ENCODE assay signal across 8 cellular contexts in the genomic region with DNA sequence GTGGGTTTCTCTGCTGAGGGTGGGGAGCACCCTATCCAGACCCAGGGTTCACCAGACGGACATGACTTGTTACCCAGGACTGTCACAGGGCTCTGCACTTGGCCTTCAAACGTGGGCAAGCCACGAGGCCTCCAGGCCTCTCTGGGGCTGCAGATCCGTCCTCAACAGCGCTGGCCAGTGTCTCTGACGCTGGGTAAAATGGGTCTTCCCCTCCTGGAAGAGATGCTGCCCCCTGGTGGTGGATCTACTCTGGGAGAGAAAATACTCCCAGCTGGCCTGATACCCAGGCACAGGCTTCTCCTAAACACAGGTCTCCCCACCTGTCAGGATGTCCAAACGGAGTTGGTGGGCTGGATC. TPM values are rescaled to one million over a fixed set of nuclear protein-coding genes. Genes with fewer than 3 reads are reported as not detected.
DNase-seq lines count a peak whose midpoint lies in the region; ATAC-seq and TF ChIP-seq lines count a peak whose summit lies in the region.

No MANE protein-coding gene starts in this region.

- H4K91ac ChIP-seq in trophoblast cell (ENCODE audit: low read depth, low read length), result no peak overlapping the region

- no peaks in the 10 kb centered on the region for H3K36me3 Mint-ChIP-seq in CD4-positive, alpha-beta T cell (ENCODE audit: low read depth)

- H3K4me3 ChIP-seq in MG63, result no peak overlapping the region
- no peak overlapping the region for H3K4me3 ChIP-seq in trophoblast cell (ENCODE audit: low read depth, low read length)
- H3K4me3 ChIP-seq in tibial artery, result peak overlapping the region in 1 of 2 donors; percentile 2

- peak; percentile 88 for TF ChIP-seq CTCF in CD4-positive, alpha-beta T cell (IDR thresholded peaks at IDR 0.05)
- TF ChIP-seq CTCF in tibial artery (IDR thresholded peaks at IDR 0.05), result peak; percentile 69 to 88

- H3K79me2 ChIP-seq in trophoblast cell (ENCODE audit: control insufficient read depth, insufficient read depth, low read length, poor library complexity), result no peaks in the 10 kb centered on the region

- peaks cover 12 to 17% of the 10 kb centered on the region in 2 experiments for H3K4me1 ChIP-seq in trophoblast cell (ENCODE audit: control insufficient read depth in 1 of 2, insufficient read depth in 2 of 2, low read length in 2 of 2)
- H3K4me1 ChIP-seq in tibial artery, result peaks cover 9 to 82% (median 58%) of the 10 kb centered on the region in 4 donors

- CTCF ChIA-PET in CD4-positive, alpha-beta T cell (lab: Charles Lee), result interaction anchor here (0.6 to 5.0 kb wide), 11 partner anchors 10 to 155 kb away, joined by 3 to 78 read pairs (median 3); a partner anchor contains a TSS

- H3K9me3 ChIP-seq in CD4-positive, alpha-beta T cell (ENCODE audit: control insufficient read depth, low read length), result no peaks in the 10 kb centered on the region
- H3K9me3 ChIP-seq in MG63 (no peaks in the 10 kb centered on the region), trophoblast cell (ENCODE audit: insufficient read depth, low read depth, low read length) (peaks cover 2% of the 10 kb centered on the region), tibial artery (no peaks in the 10 kb centered on the region)

- no peaks in the 10 kb centered on the region for H3K36me3 ChIP-seq in MG63
- peaks cover 0 to 2% of the 10 kb centered on the region in 2 experiments for H3K36me3 ChIP-seq in trophoblast cell (ENCODE audit: control insufficient read depth in 1 of 2, insufficient read depth in 2 of 2, low read length in 2 of 2)
- H3K36me3 ChIP-seq in tibial artery, result peaks cover 12 to 52% (median 43%) of the 10 kb centered on the region in 3 donors

- no peaks in the 10 kb centered on the region for H3K27me3 Mint-ChIP-seq in CD4-positive, alpha-beta T cell

- H2BK120ac ChIP-seq in trophoblast cell (ENCODE audit: insufficient read depth, low read length, poor library complexity), result no peak overlapping the region

- H2AK5ac ChIP-seq in trophoblast cell (ENCODE audit: low read length), result no peak overlapping the region

- H3K79me1 ChIP-seq in trophoblast cell (ENCODE audit: low read length), result no peaks in the 10 kb centered on the region

- no peak overlapping the region for H3K23ac ChIP-seq in trophoblast cell (ENCODE audit: low read length)

- no peak overlapping the region for H2AFZ ChIP-seq in trophoblast cell (ENCODE audit: insufficient read depth, low read length, poor library complexity)

- POLR2A ChIA-PET in CD4-positive, alpha-beta T cell (lab: Charles Lee), result interaction anchor here (2.9 to 3.1 kb wide), 2 partner anchors 52 to 58 kb away, joined by 10 to 20 read pairs; a partner anchor contains a TSS

- no CpG with 5 or more reads among the region's 7 CpGs for WGBS in trophoblast cell (ENCODE audit: extremely low coverage, insufficient coverage, insufficient read length)

- ATAC-seq in CD4-positive, alpha-beta T cell (ENCODE audit: poor library complexity), result peak; percentile 81
- peak; percentile 56 for ATAC-seq in GM21360 (IDR thresholded peaks at IDR 0.05; ENCODE audit: unreplicated experiment)
- ATAC-seq in SK-N-SH treated with all-trans-retinoic acid at 6 μM for 48 hours, result peak; percentile 84

- no peaks in the 10 kb centered on the region for H3K9me3 Mint-ChIP-seq in CD4-positive, alpha-beta T cell

- H3K27ac Mint-ChIP-seq in CD4-positive, alpha-beta T cell, result peak overlapping the region; percentile 81

- peak overlapping the region; percentile 56 for H3K4me3 Mint-ChIP-seq in CD4-positive, alpha-beta T cell

- H3K14ac ChIP-seq in trophoblast cell (ENCODE audit: low read length), result no peak overlapping the region

- DNase-seq in CD4-positive, alpha-beta T cell, result peak; percentile 74 to 91 (median 84)
- peak; percentile 80 for DNase-seq in MG63
- peak; percentile 88 for DNase-seq in activated naive CD4-positive, alpha-beta T cell treated with anti-CD3 and anti-CD28 coated beads, Interleukin-2, amount 50 U/mL, for 16 hours
- DNase-seq in glomerular visceral epithelial cell (ENCODE audit: extremely low spot score), result peak; percentile 83
- peak; percentile 82 to 97 for DNase-seq in trophoblast cell
- DNase-seq in tibial artery, result peak; percentile 89

- no peak overlapping the region for H2BK5ac ChIP-seq in trophoblast cell (ENCODE audit: low read depth, low read length, poor library complexity)

- no peak overlapping the region for H2BK12ac ChIP-seq in trophoblast cell (ENCODE audit: low read length)

- no peak overlapping the region for H3K4me2 ChIP-seq in trophoblast cell (ENCODE audit: low read length)

- H3K18ac ChIP-seq in trophoblast cell (ENCODE audit: low read length), result no peak overlapping the region

- H3K9ac ChIP-seq in trophoblast cell (ENCODE audit: low read length), result no peak overlapping the region

- no peak overlapping the region for H3K27ac ChIP-seq in CD4-positive, alpha-beta T cell (ENCODE audit: low read depth, low read length)
- H3K27ac ChIP-seq in trophoblast cell (ENCODE audit: low read depth, low read length) (no peak overlapping the region), tibial artery (peak overlapping the region; percentile 62 to 63)

- H3K27me3 ChIP-seq in CD4-positive, alpha-beta T cell (ENCODE audit: control insufficient read depth, insufficient read depth, low read length), result no peaks in the 10 kb centered on the region
- H3K27me3 ChIP-seq in MG63 (no peaks in the 10 kb centered on the region), trophoblast cell (ENCODE audit: insufficient read depth, low read length) (no peaks in the 10 kb centered on the region), tibial artery (no peaks in the 10 kb centered on the region)

- H3K4me1 Mint-ChIP-seq in CD4-positive, alpha-beta T cell (ENCODE audit: low read depth), result peaks cover 35% of the 10 kb centered on the region

- H4K12ac ChIP-seq in trophoblast cell (ENCODE audit: low read depth, low read length), result no peak overlapping the region

- H4K8ac ChIP-seq in trophoblast cell (ENCODE audit: low read depth, low read length), result no peak overlapping the region

- intact Hi-C loops in CD4-positive, alpha-beta T cell (cut with DNase I, micrococcal nuclease), result loop anchor here (1.0 to 10.0 kb wide), 6 partner anchors 58 to 565 kb away; a partner anchor contains a TSS
- intact Hi-C loops in tibial artery (cut with DNase I; ENCODE audit: low total_unique reads), result loop anchor here (5.0 kb wide), 1 partner anchor 127 kb away; no protein-coding TSS in a partner anchor

- no peak overlapping the region for H3K4ac ChIP-seq in trophoblast cell (ENCODE audit: low read depth, low read length)

TF ChIP-seq in SK-N-SH treated with all-trans-retinoic acid at 6 μM for 48 hours, 23 proteins besides CTCF, POLR2A, EP300 and RAD21:
- TF ChIP-seq ESRRG (CRISPR knock-in tag; IDR thresholded peaks at IDR 0.05) (no peak), ZFP30 (CRISPR knock-in tag; IDR thresholded peaks at IDR 0.05) (no peak)
- TF ChIP-seq, protein P1, sequence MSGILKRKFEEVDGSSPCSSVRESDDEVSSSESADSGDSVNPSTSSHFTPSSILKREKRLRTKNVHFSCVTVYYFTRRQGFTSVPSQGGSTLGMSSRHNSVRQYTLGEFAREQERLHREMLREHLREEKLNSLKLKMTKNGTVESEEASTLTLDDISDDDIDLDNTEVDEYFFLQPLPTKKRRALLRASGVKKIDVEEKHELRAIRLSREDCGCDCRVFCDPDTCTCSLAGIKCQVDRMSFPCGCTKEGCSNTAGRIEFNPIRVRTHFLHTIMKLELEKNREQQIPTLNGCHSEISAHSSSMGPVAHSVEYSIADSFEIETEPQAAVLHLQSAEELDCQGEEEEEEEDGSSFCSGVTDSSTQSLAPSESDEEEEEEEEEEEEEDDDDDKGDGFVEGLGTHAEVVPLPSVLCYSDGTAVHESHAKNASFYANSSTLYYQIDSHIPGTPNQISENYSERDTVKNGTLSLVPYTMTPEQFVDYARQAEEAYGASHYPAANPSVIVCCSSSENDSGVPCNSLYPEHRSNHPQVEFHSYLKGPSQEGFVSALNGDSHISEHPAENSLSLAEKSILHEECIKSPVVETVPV (CRISPR knock-in tag; IDR thresholded peaks at IDR 0.05), result no peak
TF ChIP-seq in SK-N-SH treated with all-trans-retinoic acid at 6 μM for 48 hours: peak in this region for 0.

RNA-seq across cellular contexts. Expression of a gene that starts 3.7 kb away (rescaled TPM):
- total RNA-seq in CD4-positive, alpha-beta T cell, result not detected
- total RNA-seq in MG63 (2014; rRNA removed; shearing (Covaris generic); ENCODE audit: low replicate concordance), result not detected in 2 replicates
- 0.25 and 0.33 TPM in 2 replicates for polyA plus RNA-seq in trophoblast cell (2013)

RNA-seq across cellular contexts. Expression of a gene that starts 25.7 kb away (rescaled TPM):
- total RNA-seq in CD4-positive, alpha-beta T cell, result 1 to 10 TPM; 6.1 to 7.0 TPM
- total RNA-seq in MG63 (2014; rRNA removed; shearing (Covaris generic); ENCODE audit: low replicate concordance), result 0.53 and 2.3 TPM in 2 replicates
- polyA plus RNA-seq in trophoblast cell (2013), result 14.6 and 16.2 TPM in 2 replicates

RNA-seq across cellular contexts. Expression of a gene that starts 51.6 kb away (rescaled TPM):
- total RNA-seq in CD4-positive, alpha-beta T cell, result 1 to 10 TPM; 8.5 to 8.9 TPM
- 8.7 and 9.2 TPM in 2 replicates for total RNA-seq in MG63 (2014; rRNA removed; shearing (Covaris generic); ENCODE audit: low replicate concordance)
- polyA plus RNA-seq in trophoblast cell (2013), result 5.4 and 6.1 TPM in 2 replicates

Comparison
In these comparisons a context has a peak if more than half of its experiments do, and no peak if none do; other contexts are left out.
1. H3K27ac ChIP-seq: peak in tibial artery (2 of 2); none in CD4-positive, alpha-beta T cell (single experiment) and trophoblast cell (single experiment).
2. Peak in every context shown above with its lines, with median percentiles within 50 percentile points of each other: ATAC-seq and DNase-seq.